ENCODE assay signal across 15 cellular contexts in genomic region chr13:98942997-98943396, GRCh38.
"Had no signal": no experiment of that assay in that cellular context is flagged by ENCODE, and none has a peak within 500 bp of the region (broad histone marks: within the 10 kb centered on the region; RNA-seq: fewer than 3 reads in every experiment).

No MANE protein-coding gene starts in this region.

- ATAC-seq: activated CD8-positive, alpha-beta T cell treated with anti-CD3 and anti-CD28 coated beads, Interleukin-2, amount 10 ng/mL, durations not matched to agents 7 days and 5 days; left lung; mucosa of descending colon; naive thymus-derived CD4-positive, alpha-beta T cell had no signal

- DNase-seq: activated B cell treated with CpG ODN at 0.5 μM for 24 hours; activated CD4-positive, alpha-beta T cell treated with anti-CD3 and anti-CD28 coated beads, Interleukin-2, amount 10 ng/mL, durations not matched to agents 24 days and 14 days; activated CD8-positive, alpha-beta memory T cell treated with anti-CD3 and anti-CD28 coated beads, Interleukin-2, amount 50 U/mL, for 4 hours; activated CD8-positive, alpha-beta T cell treated with anti-CD3 and anti-CD28 coated beads, Interleukin-2, amount 10 ng/mL, durations not matched to agents 7 days and 5 days; activated naive CD8-positive, alpha-beta T cell treated with anti-CD3 and anti-CD28 coated beads for 36 hours; cortex of kidney; effector CD4-positive, alpha-beta T cell; heart left ventricle; left lung; mucosa of descending colon; naive thymus-derived CD4-positive, alpha-beta T cell; ovary; sigmoid colon; stimulated activated CD4-positive, alpha-beta T cell treated with anti-CD3 and anti-CD28 coated beads, Interleukin-1b, Interleukin-23, amount 100 ng/mL, for 48 hours had no signal

- H3K4me3 ChIP-seq: heart left ventricle, left lung, mucosa of descending colon, ovary, sigmoid colon, thoracic aorta had no signal

- H3K9me3 ChIP-seq: heart left ventricle, left lung, mucosa of descending colon, ovary, sigmoid colon, thoracic aorta had no signal

- H3K27ac ChIP-seq: left lung, ovary, sigmoid colon, thoracic aorta had no signal

- H3K36me3 ChIP-seq: heart left ventricle, left lung, ovary, sigmoid colon, thoracic aorta had no signal

- H3K27me3 ChIP-seq: heart left ventricle, left lung, ovary, sigmoid colon had no signal
